8 cellular contexts compared by ENCODE assay signal in the genomic region with DNA sequence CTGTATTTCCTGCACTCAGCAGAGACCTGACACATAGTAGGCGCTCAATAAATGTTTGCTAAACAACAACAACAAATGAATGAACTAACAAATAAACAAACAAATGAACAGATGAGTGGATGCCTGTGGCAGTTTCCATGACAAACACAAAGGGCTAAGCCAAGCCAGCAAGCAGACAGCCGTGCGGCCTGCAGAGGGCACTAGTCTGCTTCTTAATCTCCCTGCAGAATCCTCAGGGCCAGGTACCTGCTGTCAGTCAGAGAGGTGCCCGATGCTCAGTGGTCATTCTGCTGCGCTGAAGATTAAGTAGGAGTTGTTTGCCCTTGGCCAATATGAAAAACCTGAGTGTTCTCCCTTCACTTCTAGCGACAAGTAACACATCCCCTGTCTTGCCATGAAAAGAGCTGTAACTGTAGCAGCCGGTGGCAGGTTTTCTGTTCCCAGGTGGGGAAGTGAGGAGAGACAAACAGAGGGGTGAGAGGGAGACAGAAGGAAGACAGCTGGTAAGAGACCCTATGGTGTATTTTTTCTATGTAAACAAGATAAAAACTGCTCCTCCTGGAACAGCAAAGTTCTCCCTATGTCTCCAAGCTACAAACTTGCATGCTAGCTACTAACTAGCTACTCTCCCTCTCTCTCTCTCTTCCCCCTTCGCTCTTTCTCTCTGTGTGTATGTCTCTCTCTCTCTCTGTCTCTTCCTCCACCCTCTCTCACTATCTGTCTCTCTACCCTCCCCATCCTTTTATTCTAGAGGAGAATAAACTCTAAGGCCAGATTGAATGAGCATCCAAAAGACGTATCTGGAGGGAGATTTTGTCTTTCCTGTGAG. TPM values are rescaled to one million over a fixed set of nuclear protein-coding genes. Genes with fewer than 3 reads are reported as not detected.
DNase-seq lines count a peak whose midpoint lies in the region; ATAC-seq, FAIRE-seq and TF ChIP-seq lines count a peak whose summit lies in the region.

Gene MC3R (plus strand): TSS at position 779 of the 829 bp plus-strand sequence. CDS start 112 bp downstream, outside the sequence.

- H3K27ac Mint-ChIP-seq in CD8-positive, alpha-beta memory T cell = peak within 1 kb of the TSS in 2 of 8 donors; percentile 8 to 16
- H3K27ac Mint-ChIP-seq in astrocyte (ENCODE audit: unreplicated experiment) = no peak within 1 kb of the TSS

- no peak within 1 kb of the TSS for H2AFZ ChIP-seq in astrocyte (ENCODE audit: low read depth, low read length)

- H3K27ac ChIP-seq in CD8-positive, alpha-beta memory T cell (ENCODE audit: low read depth, low read length) = no peak within 1 kb of the TSS
- H3K27ac ChIP-seq in astrocyte (ENCODE audit: low read depth, low read length) = no peak within 1 kb of the TSS

- no peaks in the 10 kb centered on the region for H3K9me3 ChIP-seq in CD8-positive, alpha-beta memory T cell (ENCODE audit: low read length)
- no peaks in the 10 kb centered on the region for H3K9me3 ChIP-seq in astrocyte (ENCODE audit: insufficient read depth, low read depth, low read length)

- H3K36me3 ChIP-seq in CD8-positive, alpha-beta memory T cell (ENCODE audit: insufficient read depth, low read length) = no peaks in the 10 kb centered on the region
- no peaks in the 10 kb centered on the region for H3K36me3 ChIP-seq in astrocyte (ENCODE audit: insufficient read depth, low read length)

- peak within 1 kb of the TSS in 1 of 7 donors; percentile 67 for H3K4me3 Mint-ChIP-seq in CD8-positive, alpha-beta memory T cell
- no peak within 1 kb of the TSS for H3K4me3 Mint-ChIP-seq in astrocyte (ENCODE audit: unreplicated experiment)

- H3K4me1 ChIP-seq in CD8-positive, alpha-beta memory T cell (ENCODE audit: insufficient read depth, low read length) = no peaks in the 10 kb centered on the region
- no peaks in the 10 kb centered on the region for H3K4me1 ChIP-seq in astrocyte (ENCODE audit: insufficient read depth, low read length)

- no peaks in the 10 kb centered on the region for H3K9me3 Mint-ChIP-seq in CD8-positive, alpha-beta memory T cell
- H3K9me3 Mint-ChIP-seq in astrocyte (ENCODE audit: unreplicated experiment) = peaks cover 12% of the 10 kb centered on the region

- TF ChIP-seq CTCF in astrocyte (IDR thresholded peaks at IDR 0.05; ENCODE audit: insufficient read depth, low read depth, low read length) = peak; percentile 51

- no peaks in the 10 kb centered on the region for H3K79me2 ChIP-seq in astrocyte (ENCODE audit: insufficient read depth, low read length)

- POLR2A ChIA-PET in CD8-positive, alpha-beta memory T cell (lab: Charles Lee) = no interaction called here

- no peaks in the 10 kb centered on the region for H3K27me3 ChIP-seq in CD8-positive, alpha-beta memory T cell (ENCODE audit: insufficient read depth, low read length, poor library complexity, severe bottlenecking)
- H3K27me3 ChIP-seq in astrocyte (ENCODE audit: insufficient read depth, low read length) = no peaks in the 10 kb centered on the region

- H3K4me3 ChIP-seq in CD8-positive, alpha-beta memory T cell (ENCODE audit: low read length) = no peak within 1 kb of the TSS
- no peak within 1 kb of the TSS for H3K4me3 ChIP-seq in Jurkat, Clone E6-1 (ENCODE audit: low read length)
- H3K4me3 ChIP-seq in astrocyte (ENCODE audit: insufficient read depth, low read depth, low read length) = no peak within 1 kb of the TSS

- peaks cover 7 to 54% of the 10 kb centered on the region in 2 donors for H3K27me3 Mint-ChIP-seq in CD8-positive, alpha-beta memory T cell
- peaks cover 2% of the 10 kb centered on the region for H3K27me3 Mint-ChIP-seq in astrocyte (ENCODE audit: low read depth, unreplicated experiment)

- CTCF ChIA-PET in CD8-positive, alpha-beta memory T cell (lab: Charles Lee) = interaction anchor here (1.4 kb wide), 1 partner anchor 9 kb away, joined by 3 read pairs; no protein-coding TSS in a partner anchor

- no peaks in the 10 kb centered on the region for H3K4me1 Mint-ChIP-seq in CD8-positive, alpha-beta memory T cell
- no peaks in the 10 kb centered on the region for H3K4me1 Mint-ChIP-seq in astrocyte (ENCODE audit: low read depth, unreplicated experiment)

- ATAC-seq in GM19023 (IDR thresholded peaks at IDR 0.05; ENCODE audit: unreplicated experiment) (peak; percentile 76), HG02763 (IDR thresholded peaks at IDR 0.05; ENCODE audit: unreplicated experiment) (no peak)

- no peaks in the 10 kb centered on the region for H4K20me1 ChIP-seq in astrocyte (ENCODE audit: insufficient read depth, low read length)

- no peak within 1 kb of the TSS for H3K4me2 ChIP-seq in astrocyte (ENCODE audit: low read length)

- H3K9ac ChIP-seq in astrocyte (ENCODE audit: low read length) = no peak within 1 kb of the TSS

- no peak for FAIRE-seq in astrocyte (lab: Jason Lieb, UNC)

- no peaks in the 10 kb centered on the region for H3K36me3 Mint-ChIP-seq in CD8-positive, alpha-beta memory T cell
- no peaks in the 10 kb centered on the region for H3K36me3 Mint-ChIP-seq in astrocyte (ENCODE audit: low read depth, unreplicated experiment)

- DNase-seq in CD8-positive, alpha-beta memory T cell = peak in 3 of 5 donors; percentile 3 to 7 (median 6)
- DNase-seq in Jurkat, Clone E6-1 (ENCODE audit: low read depth, low spot score) = peak; percentile 36
- DNase-seq in SHP77 (lab: John Stamatoyannopoulos, UW) (peak; percentile 69 to 80), astrocyte (ENCODE audit: low read depth) (peak; percentile 2), iris pigment epithelial cell (ENCODE audit: low read depth) (peak; percentile 24)
- peak; percentile 22 to 34 for DNase-seq in stimulated activated CD4-positive, alpha-beta T cell treated with anti-CD3 and anti-CD28 coated beads, Interleukin-4, amount 100 ng/mL, for 48 hours (ENCODE audit: low read depth in 2 of 2)

RNA-seq across cellular contexts. Expression of gene MC3R, which starts in this region (rescaled TPM):
- not detected for total RNA-seq in CD8-positive, alpha-beta memory T cell
- polyA plus RNA-seq in CD8-positive, alpha-beta memory T cell = not detected
- polyA plus RNA-seq in Jurkat, Clone E6-1 (2012; ENCODE audit: insufficient read depth, insufficient read length) = not detected
- total RNA-seq in astrocyte = not detected in 2 replicates

Comparison
In these comparisons a context has a peak if more than half of its experiments do, and no peak if none do; other contexts are left out.
1. Peak in DNase-seq in CD8-positive, alpha-beta memory T cell; RNA of the gene not detected or under 1 TPM.
2. Peak in DNase-seq in astrocyte; RNA of the gene not detected or under 1 TPM.
3. DNase-seq: peak in every context shown above with its lines; median percentile 74 in SHP77; 36 in Jurkat, Clone E6-1; 28 in stimulated activated CD4-positive, alpha-beta T cell treated with anti-CD3 and anti-CD28 coated beads, Interleukin-4, amount 100 ng/mL, for 48 hours; 24 in iris pigment epithelial cell; 6 in CD8-positive, alpha-beta memory T cell; 2 in astrocyte.